In the genomic region with DNA sequence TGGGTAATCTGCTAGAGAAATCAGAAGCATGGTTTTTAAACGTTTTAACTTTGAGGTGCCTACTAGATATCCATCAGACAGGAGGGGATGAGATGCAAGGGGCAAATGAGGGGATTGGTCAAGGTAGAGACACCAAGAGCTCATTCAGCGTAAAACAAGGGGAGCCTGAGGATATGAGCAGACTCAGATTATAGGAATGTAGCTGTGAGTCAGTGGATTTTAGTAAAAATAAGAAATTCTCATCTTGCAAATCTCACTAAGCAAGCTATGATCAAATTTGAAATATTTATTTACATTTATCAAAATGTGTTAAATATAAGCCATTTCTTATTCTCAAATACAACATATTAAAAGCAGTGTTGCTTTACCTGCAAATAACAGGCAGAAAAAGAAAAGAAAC, we compare ENCODE assay signal across 21 cellular contexts. TPM values are rescaled to one million over a fixed set of nuclear protein-coding genes. Genes with fewer than 3 reads are reported as not detected.
"Had no signal": no experiment of that assay in that cellular context is flagged by ENCODE, and none has a peak within 500 bp of the region (broad histone marks: within the 10 kb centered on the region; RNA-seq: fewer than 3 reads in every experiment).

No MANE protein-coding gene starts in this region.

- ATAC-seq: activated CD4-positive, alpha-beta T cell treated with anti-CD3 and anti-CD28 coated beads for 36 hours; activated T-helper 17 cell treated with anti-CD3 and anti-CD28 coated beads, Interleukin-2, amount 50 U/mL, for 72 hours; left ventricle myocardium superior; mucosa of descending colon; WTC11 had no signal

- H3K9me3 Mint-ChIP-seq: activated CD4-positive, alpha-beta memory T cell treated with anti-CD3 and anti-CD28 coated beads for 36 hours; neural crest cell; T-helper 2 cell treated with Interferon-gamma antibody and Interleukin-4, amounts not matched to agents 5 μg/mL and 100 μg/mL, for 36 hours had no signal

- H3K4me1 Mint-ChIP-seq: activated CD4-positive, alpha-beta T cell treated with anti-CD3 and anti-CD28 coated beads for 36 hours; activated T-helper 17 cell treated with anti-CD3 and anti-CD28 coated beads, Interleukin-2, amount 50 U/mL, for 72 hours; naive B cell; neural crest cell; WTC11 had no signal

- DNase-seq: activated CD4-positive, alpha-beta memory T cell treated with anti-CD3 and anti-CD28 coated beads for 36 hours; activated CD4-positive, alpha-beta T cell treated with anti-CD3 and anti-CD28 coated beads for 36 hours; activated naive CD4-positive, alpha-beta T cell treated with Interleukin-2 at 50 U/mL for 16 hours; activated T-cell treated with anti-CD3 and anti-CD28 coated beads, Interleukin-2, amount 50 U/mL, for 1 hour; anterior cingulate cortex; kidney glomerular epithelial cell; left ventricle myocardium superior; mucosa of descending colon; naive B cell; retina; stimulated activated CD4-positive, alpha-beta T cell treated with anti-CD3 and anti-CD28 coated beads, Interleukin-12 subunit alpha, Interleukin-12 subunit beta, amount 100 ng/mL, for 4 hours; stimulated activated CD4-positive, alpha-beta T cell treated with anti-CD3 and anti-CD28 coated beads, Interleukin-1b, Interleukin-23, amount 100 ng/mL, for 48 hours; stimulated activated naive CD4-positive, alpha-beta T cell treated with Interleukin-2 at 50 U/mL for 16 hours; tibial artery; uterus had no signal

- H3K4me3 ChIP-seq: cardiac muscle cell, mucosa of descending colon, tibial artery, uterus had no signal

- H3K4me3 Mint-ChIP-seq: activated CD4-positive, alpha-beta memory T cell treated with anti-CD3 and anti-CD28 coated beads for 36 hours; activated CD4-positive, alpha-beta T cell treated with anti-CD3 and anti-CD28 coated beads for 36 hours; activated T-helper 17 cell treated with anti-CD3 and anti-CD28 coated beads, Interleukin-2, amount 50 U/mL, for 72 hours; memory B cell; naive B cell; neural crest cell; T-helper 2 cell treated with Interferon-gamma antibody and Interleukin-4, amounts not matched to agents 5 μg/mL and 100 μg/mL, for 36 hours; WTC11 had no signal

- H3K36me3 Mint-ChIP-seq: activated CD4-positive, alpha-beta memory T cell treated with anti-CD3 and anti-CD28 coated beads for 36 hours; naive B cell had no signal

- H3K27ac Mint-ChIP-seq: activated CD4-positive, alpha-beta memory T cell treated with anti-CD3 and anti-CD28 coated beads for 36 hours; activated CD4-positive, alpha-beta T cell treated with anti-CD3 and anti-CD28 coated beads for 36 hours; activated T-helper 17 cell treated with anti-CD3 and anti-CD28 coated beads, Interleukin-2, amount 50 U/mL, for 72 hours; memory B cell; naive B cell; T-helper 2 cell treated with Interferon-gamma antibody and Interleukin-4, amounts not matched to agents 5 μg/mL and 100 μg/mL, for 36 hours; WTC11 had no signal

- H3K27me3 Mint-ChIP-seq: activated CD4-positive, alpha-beta memory T cell treated with anti-CD3 and anti-CD28 coated beads for 36 hours; activated CD4-positive, alpha-beta T cell treated with anti-CD3 and anti-CD28 coated beads for 36 hours; memory B cell had no signal

RNA-seq across cellular contexts. Expression of a gene that starts 21.4 kb away (rescaled TPM):
- total RNA-seq: activated CD4-positive, alpha-beta memory T cell treated with anti-CD3 and anti-CD28 coated beads for 36 hours; activated CD4-positive, alpha-beta T cell treated with anti-CD3 and anti-CD28 coated beads for 36 hours; cardiac muscle cell; neural crest cell had no signal
- polyA plus RNA-seq: cardiac muscle cell had no signal
